In the genomic region with DNA sequence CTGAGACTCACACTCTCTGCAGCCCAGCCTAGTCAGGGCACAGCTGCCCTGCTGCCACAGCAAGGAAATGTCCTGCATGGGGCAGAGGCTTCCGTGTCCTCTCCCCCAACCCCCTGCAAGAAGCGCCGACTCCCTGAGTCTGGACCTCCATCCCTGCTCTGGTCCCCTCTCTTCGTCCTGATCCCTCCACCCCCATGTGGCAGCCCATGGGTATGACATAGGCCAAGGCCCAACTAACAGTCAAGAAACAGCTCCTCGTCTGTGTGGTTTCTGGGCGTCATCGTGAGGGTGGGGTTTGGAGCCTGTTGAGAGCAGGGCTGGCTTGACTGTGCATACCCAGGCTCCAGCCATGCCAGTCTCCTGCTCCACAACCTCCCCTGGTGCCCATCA, we compare ENCODE assay signal across 1 cellular context.
TF ChIP-seq lines count a peak whose summit lies in the region.

No MANE protein-coding gene starts in this region.

TF ChIP-seq in WTC11, 78 proteins besides CTCF, POLR2A, EP300 and RAD21 (continued from another document):
- TF ChIP-seq, protein P1, sequence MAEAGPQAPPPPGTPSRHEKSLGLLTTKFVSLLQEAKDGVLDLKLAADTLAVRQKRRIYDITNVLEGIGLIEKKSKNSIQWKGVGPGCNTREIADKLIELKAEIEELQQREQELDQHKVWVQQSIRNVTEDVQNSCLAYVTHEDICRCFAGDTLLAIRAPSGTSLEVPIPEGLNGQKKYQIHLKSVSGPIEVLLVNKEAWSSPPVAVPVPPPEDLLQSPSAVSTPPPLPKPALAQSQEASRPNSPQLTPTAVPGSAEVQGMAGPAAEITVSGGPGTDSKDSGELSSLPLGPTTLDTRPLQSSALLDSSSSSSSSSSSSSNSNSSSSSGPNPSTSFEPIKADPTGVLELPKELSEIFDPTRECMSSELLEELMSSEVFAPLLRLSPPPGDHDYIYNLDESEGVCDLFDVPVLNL (CRISPR knock-in tag; IDR thresholded peaks at IDR 0.05; ENCODE audit: borderline replicate concordance, low read depth) = no peak
- TF ChIP-seq TP53 (CRISPR knock-in tag; IDR thresholded peaks at IDR 0.05) = no peak
- TF ChIP-seq, protein P2, sequence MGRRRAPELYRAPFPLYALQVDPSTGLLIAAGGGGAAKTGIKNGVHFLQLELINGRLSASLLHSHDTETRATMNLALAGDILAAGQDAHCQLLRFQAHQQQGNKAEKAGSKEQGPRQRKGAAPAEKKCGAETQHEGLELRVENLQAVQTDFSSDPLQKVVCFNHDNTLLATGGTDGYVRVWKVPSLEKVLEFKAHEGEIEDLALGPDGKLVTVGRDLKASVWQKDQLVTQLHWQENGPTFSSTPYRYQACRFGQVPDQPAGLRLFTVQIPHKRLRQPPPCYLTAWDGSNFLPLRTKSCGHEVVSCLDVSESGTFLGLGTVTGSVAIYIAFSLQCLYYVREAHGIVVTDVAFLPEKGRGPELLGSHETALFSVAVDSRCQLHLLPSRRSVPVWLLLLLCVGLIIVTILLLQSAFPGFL (CRISPR knock-in tag; IDR thresholded peaks at IDR 0.05; ENCODE audit: borderline replicate concordance) = no peak
- TF ChIP-seq FOXP1 (CRISPR knock-in tag; IDR thresholded peaks at IDR 0.05; ENCODE audit: borderline replicate concordance) = no peak
- TF ChIP-seq, protein P3, sequence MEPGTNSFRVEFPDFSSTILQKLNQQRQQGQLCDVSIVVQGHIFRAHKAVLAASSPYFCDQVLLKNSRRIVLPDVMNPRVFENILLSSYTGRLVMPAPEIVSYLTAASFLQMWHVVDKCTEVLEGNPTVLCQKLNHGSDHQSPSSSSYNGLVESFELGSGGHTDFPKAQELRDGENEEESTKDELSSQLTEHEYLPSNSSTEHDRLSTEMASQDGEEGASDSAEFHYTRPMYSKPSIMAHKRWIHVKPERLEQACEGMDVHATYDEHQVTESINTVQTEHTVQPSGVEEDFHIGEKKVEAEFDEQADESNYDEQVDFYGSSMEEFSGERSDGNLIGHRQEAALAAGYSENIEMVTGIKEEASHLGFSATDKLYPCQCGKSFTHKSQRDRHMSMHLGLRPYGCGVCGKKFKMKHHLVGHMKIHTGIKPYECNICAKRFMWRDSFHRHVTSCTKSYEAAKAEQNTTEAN (CRISPR knock-in tag; IDR thresholded peaks at IDR 0.05) = no peak
